ENCODE assay signal across 9 cellular contexts in the genomic region with DNA sequence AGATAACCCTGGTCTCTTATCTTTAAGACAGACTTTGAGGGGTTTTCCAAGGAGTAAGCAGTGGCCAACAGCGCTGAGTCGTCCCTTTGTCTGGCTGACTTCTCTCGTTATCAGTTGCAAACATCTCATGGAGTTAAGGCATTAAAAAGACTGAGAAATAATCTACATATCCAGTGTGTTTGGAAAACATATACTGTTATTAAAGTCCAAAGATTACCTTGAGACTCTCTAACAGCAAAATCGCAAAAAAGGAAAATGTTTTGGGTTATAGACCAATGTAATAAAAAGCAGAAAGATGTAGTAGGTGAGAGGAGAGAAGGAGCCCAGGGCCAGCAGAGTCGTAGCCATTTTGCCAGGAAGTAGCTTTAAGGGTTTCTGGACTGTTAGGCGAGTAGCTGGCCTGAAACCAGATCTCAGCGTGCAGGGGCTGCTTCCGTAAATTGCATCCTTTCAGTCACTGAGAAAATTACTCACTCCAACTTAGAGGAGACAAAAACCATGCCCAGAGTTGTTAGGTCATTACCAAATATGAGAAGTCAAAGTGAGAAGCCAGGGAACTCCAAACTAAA. TPM values are rescaled to one million over a fixed set of nuclear protein-coding genes. Genes with fewer than 3 reads are reported as not detected.
A peak's percentile ranks its signal among the peaks of the same experiment; 100 is the strongest.
DNase-seq lines count a peak whose midpoint lies in the region; ATAC-seq and TF ChIP-seq lines count a peak whose summit lies in the region.
"Had no signal": no experiment of that assay in that cellular context is flagged by ENCODE, and none has a peak within 500 bp of the region (broad histone marks: within the 10 kb centered on the region; RNA-seq: fewer than 3 reads in every experiment).

No MANE protein-coding gene starts in this region.

- intact Hi-C loops in left lung (cut with DNase I), result no loop called here
- intact Hi-C loops in activated naive CD4-positive, alpha-beta T cell treated with anti-CD3 and anti-CD28 coated beads for 36 hours (cut with micrococcal nuclease), result no loop called here

- peaks cover 7% of the 10 kb centered on the region for H3K27me3 Mint-ChIP-seq in activated naive CD8-positive, alpha-beta T cell treated with anti-CD3 and anti-CD28 coated beads for 36 hours
- H3K27me3 Mint-ChIP-seq in activated naive CD4-positive, alpha-beta T cell treated with anti-CD3 and anti-CD28 coated beads for 36 hours (ENCODE audit: low read depth), result peaks cover 3% of the 10 kb centered on the region

- H3K36me3 ChIP-seq in GM06990 (ENCODE audit: control insufficient read depth, insufficient read depth, low read length) (no peaks in the 10 kb centered on the region), SJSA1 (no peaks in the 10 kb centered on the region), left lung (no peaks in the 10 kb centered on the region)
- H3K36me3 ChIP-seq: uterus had no signal

- no peaks in the 10 kb centered on the region for H3K4me1 Mint-ChIP-seq in activated naive CD8-positive, alpha-beta T cell treated with anti-CD3 and anti-CD28 coated beads for 36 hours
- no peaks in the 10 kb centered on the region for H3K4me1 Mint-ChIP-seq in activated naive CD4-positive, alpha-beta T cell treated with anti-CD3 and anti-CD28 coated beads for 36 hours (ENCODE audit: low read depth)

- peaks cover 7% of the 10 kb centered on the region for H3K4me1 ChIP-seq in SJSA1 (replicated peaks)
- H3K4me1 ChIP-seq in left lung, result no peaks in the 10 kb centered on the region
- H3K4me1 ChIP-seq: uterus had no signal

- no peak overlapping the region for H3K27ac Mint-ChIP-seq in activated naive CD8-positive, alpha-beta T cell treated with anti-CD3 and anti-CD28 coated beads for 36 hours
- no peak overlapping the region for H3K27ac Mint-ChIP-seq in activated naive CD4-positive, alpha-beta T cell treated with anti-CD3 and anti-CD28 coated beads for 36 hours

- no peak for TF ChIP-seq CTCF in GM06990 (IDR thresholded peaks at IDR 0.05; ENCODE audit: insufficient read depth, low read length, poor library complexity, severe bottlenecking)
- TF ChIP-seq CTCF in left lung (IDR thresholded peaks at IDR 0.05), result no peak

- H3K4me3 Mint-ChIP-seq in activated naive CD8-positive, alpha-beta T cell treated with anti-CD3 and anti-CD28 coated beads for 36 hours, result no peak overlapping the region
- no peak overlapping the region for H3K4me3 Mint-ChIP-seq in activated naive CD4-positive, alpha-beta T cell treated with anti-CD3 and anti-CD28 coated beads for 36 hours

- CTCF ChIA-PET in activated naive CD4-positive, alpha-beta T cell treated with anti-CD3 and anti-CD28 coated beads for 36 hours (lab: Charles Lee), result interaction anchor here (1.0 to 1.2 kb wide), 2 partner anchors 12 to 24 kb away, joined by 3 read pairs; no protein-coding TSS in a partner anchor

- no peaks in the 10 kb centered on the region for H3K36me3 Mint-ChIP-seq in activated naive CD8-positive, alpha-beta T cell treated with anti-CD3 and anti-CD28 coated beads for 36 hours
- no peaks in the 10 kb centered on the region for H3K36me3 Mint-ChIP-seq in activated naive CD4-positive, alpha-beta T cell treated with anti-CD3 and anti-CD28 coated beads for 36 hours (ENCODE audit: low read depth)

- ATAC-seq in HG02610 (IDR thresholded peaks at IDR 0.05; ENCODE audit: unreplicated experiment) (peak; percentile 61), left lung (peak; percentile 61)

- H3K9me3 ChIP-seq in SJSA1 (replicated peaks), result no peaks in the 10 kb centered on the region
- peaks cover 0 to 5% of the 10 kb centered on the region in 2 donors for H3K9me3 ChIP-seq in left lung
- H3K9me3 ChIP-seq: uterus had no signal

- H3K9me3 Mint-ChIP-seq in activated naive CD8-positive, alpha-beta T cell treated with anti-CD3 and anti-CD28 coated beads for 36 hours, result peaks cover 6% of the 10 kb centered on the region
- peaks cover 3% of the 10 kb centered on the region for H3K9me3 Mint-ChIP-seq in activated naive CD4-positive, alpha-beta T cell treated with anti-CD3 and anti-CD28 coated beads for 36 hours

- H3K27me3 ChIP-seq in GM06990 (replicated peaks; ENCODE audit: control insufficient read depth, insufficient read depth, low read length) (no peaks in the 10 kb centered on the region), SJSA1 (replicated peaks) (no peaks in the 10 kb centered on the region), left lung (no peaks in the 10 kb centered on the region)
- H3K27me3 ChIP-seq: uterus had no signal

- DNase-seq in GM06990 (ENCODE audit: extremely low read depth, insufficient read length) (peak; percentile 16), SJSA1 (ENCODE audit: low read depth in 1 of 2, low spot score in 2 of 2) (no peak), left lung (no peak), NCI-H2081 treated with DMSO at 0.1 percent for 48 hours (lab: John Stamatoyannopoulos, UW) (no peak)
- DNase-seq in activated naive CD8-positive, alpha-beta T cell treated with anti-CD3 and anti-CD28 coated beads for 36 hours, result no peak
- DNase-seq in activated naive CD4-positive, alpha-beta T cell treated with anti-CD3 and anti-CD28 coated beads for 36 hours, result no peak
- no peak for DNase-seq in activated CD4-positive, alpha-beta T cell treated with anti-CD3 and anti-CD28 coated beads, Interleukin-2, amount 50 U/mL, for 48 hours
- DNase-seq: uterus had no signal

- H3K4me3 ChIP-seq in GM06990 (replicated peaks; ENCODE audit: low read depth, low read length) (no peak overlapping the region), SJSA1 (no peak overlapping the region), left lung (no peak overlapping the region)
- H3K4me3 ChIP-seq: uterus had no signal

- H3K27ac ChIP-seq in SJSA1, result 0 out of 2 replicates have a peak overlapping the region, but pooled peaks have one; percentile 16
- H3K27ac ChIP-seq in left lung, result peak overlapping the region in 1 of 2 donors; percentile 20
- H3K27ac ChIP-seq: uterus had no signal

RNA-seq across cellular contexts. Expression of a gene that starts 24.6 kb away (rescaled TPM):
- 0.26 TPM in 1 of 2 replicates, not detected in the other for total RNA-seq in SJSA1 (2014; rRNA removed; shearing (Covaris generic))
- total RNA-seq in left lung, result 1 to 10 TPM in 1 of 2 donors, under 1 TPM in 1; 0.52 to 1.2 TPM
- under 1 TPM; 0.10 to 0.21 TPM for total RNA-seq in activated naive CD8-positive, alpha-beta T cell treated with anti-CD3 and anti-CD28 coated beads for 36 hours
- total RNA-seq in activated naive CD4-positive, alpha-beta T cell treated with anti-CD3 and anti-CD28 coated beads for 36 hours, result under 1 TPM in 1 of 2 experiments, not detected in 1; 0.07 TPM

RNA-seq across cellular contexts. Expression of a gene that starts 39.1 kb away (rescaled TPM):
- 122 and 130 TPM in 2 replicates for total RNA-seq in SJSA1 (2014; rRNA removed; shearing (Covaris generic))
- 10 to 100 TPM; 34.9 to 37.4 TPM for total RNA-seq in left lung
- total RNA-seq in activated naive CD8-positive, alpha-beta T cell treated with anti-CD3 and anti-CD28 coated beads for 36 hours, result 10 to 100 TPM; 47.6 to 47.8 TPM
- total RNA-seq in activated naive CD4-positive, alpha-beta T cell treated with anti-CD3 and anti-CD28 coated beads for 36 hours, result 10 to 100 TPM; 19.2 to 21.7 TPM
